16 cellular contexts compared by ENCODE assay signal in genomic region chr9:101586651-101587050, GRCh38. TPM values are rescaled to one million over a fixed set of nuclear protein-coding genes. Genes with fewer than 3 reads are reported as not detected.
DNase-seq lines count a peak whose midpoint lies in the region; ATAC-seq and TF ChIP-seq lines count a peak whose summit lies in the region.
"Had no signal": no experiment of that assay in that cellular context is flagged by ENCODE, and none has a peak within 500 bp of the region (broad histone marks: within the 10 kb centered on the region; RNA-seq: fewer than 3 reads in every experiment).

No MANE protein-coding gene starts in this region.

- H3K36me3 ChIP-seq in left lung = no peaks in the 10 kb centered on the region
- H3K36me3 ChIP-seq: gastrocnemius medialis had no signal

- H3K4me1 Mint-ChIP-seq in activated CD8-positive, alpha-beta T cell treated with anti-CD3 and anti-CD28 coated beads for 36 hours (ENCODE audit: low read depth) = peaks cover 5% of the 10 kb centered on the region
- H3K4me1 Mint-ChIP-seq in nephron progenitor cell = no peaks in the 10 kb centered on the region

- H3K4me3 Mint-ChIP-seq in activated CD8-positive, alpha-beta T cell treated with anti-CD3 and anti-CD28 coated beads for 36 hours = no peak overlapping the region
- H3K4me3 Mint-ChIP-seq in nephron progenitor cell = no peak overlapping the region
- H3K4me3 Mint-ChIP-seq: type B pancreatic cell had no signal

- no peak overlapping the region for H3K27ac Mint-ChIP-seq in activated CD8-positive, alpha-beta T cell treated with anti-CD3 and anti-CD28 coated beads for 36 hours
- H3K27ac Mint-ChIP-seq in nephron progenitor cell = no peak overlapping the region
- H3K27ac Mint-ChIP-seq: type B pancreatic cell had no signal

- H3K9me3 ChIP-seq in left lung = no peaks in the 10 kb centered on the region
- H3K9me3 ChIP-seq: gastrocnemius medialis had no signal

- no peak overlapping the region for H3K4me3 ChIP-seq in left lung
- H3K4me3 ChIP-seq: gastrocnemius medialis, PC-9 had no signal

- no peaks in the 10 kb centered on the region for H3K9me3 Mint-ChIP-seq in activated CD8-positive, alpha-beta T cell treated with anti-CD3 and anti-CD28 coated beads for 36 hours
- no peaks in the 10 kb centered on the region for H3K9me3 Mint-ChIP-seq in nephron progenitor cell
- H3K9me3 Mint-ChIP-seq: type B pancreatic cell had no signal

- POLR2A ChIA-PET in activated CD8-positive, alpha-beta T cell treated with anti-CD3 and anti-CD28 coated beads for 36 hours (lab: Charles Lee) = interaction anchor here (1.2 kb wide), 1 partner anchor 53 kb away, joined by 3 read pairs; the partner anchor contains the start of gene RNF20

- no peaks in the 10 kb centered on the region for H3K36me3 Mint-ChIP-seq in activated CD8-positive, alpha-beta T cell treated with anti-CD3 and anti-CD28 coated beads for 36 hours (ENCODE audit: low read depth)
- H3K36me3 Mint-ChIP-seq in nephron progenitor cell (ENCODE audit: low read depth) = no peaks in the 10 kb centered on the region
- H3K36me3 Mint-ChIP-seq: type B pancreatic cell had no signal

- DNase-seq in activated CD8-positive, alpha-beta T cell treated with anti-CD3 and anti-CD28 coated beads for 36 hours = peak; percentile 25
- DNase-seq in nephron progenitor cell (no peak), amygdala (lab: John Stamatoyannopoulos, UW) (no peak), left lung (no peak), NCI-H2171 (lab: John Stamatoyannopoulos, UW) (no peak)
- DNase-seq: central memory CD4-positive, alpha-beta T cell; DND-41; gastrocnemius medialis; HCEC 1CT; PC-9; stimulated activated CD4-positive, alpha-beta T cell treated with anti-CD3 and anti-CD28 coated beads, Interleukin-4, amount 100 ng/mL, for 24 hours had no signal

- intact Hi-C loops in activated CD8-positive, alpha-beta T cell treated with anti-CD3 and anti-CD28 coated beads for 36 hours (cut with micrococcal nuclease) = no loop called here
- intact Hi-C loops in left lung (cut with DNase I) = no loop called here

- no peaks in the 10 kb centered on the region for H3K4me1 ChIP-seq in left lung
- H3K4me1 ChIP-seq: gastrocnemius medialis had no signal

- CTCF ChIA-PET in activated CD8-positive, alpha-beta T cell treated with anti-CD3 and anti-CD28 coated beads for 36 hours (lab: Charles Lee) = no interaction called here

- no peaks in the 10 kb centered on the region for H3K27me3 ChIP-seq in left lung
- H3K27me3 ChIP-seq: gastrocnemius medialis had no signal

- no peaks in the 10 kb centered on the region for H3K27me3 Mint-ChIP-seq in activated CD8-positive, alpha-beta T cell treated with anti-CD3 and anti-CD28 coated beads for 36 hours
- no peaks in the 10 kb centered on the region for H3K27me3 Mint-ChIP-seq in nephron progenitor cell (ENCODE audit: low read depth, poor library complexity)
- H3K27me3 Mint-ChIP-seq: type B pancreatic cell had no signal

- ATAC-seq in GM18498 (IDR thresholded peaks at IDR 0.05; ENCODE audit: unreplicated experiment) = peak; percentile 81
- ATAC-seq in GM19395 (IDR thresholded peaks at IDR 0.05; ENCODE audit: unreplicated experiment) = peak; percentile 91
- peak; percentile 88 for ATAC-seq in HG02981 (IDR thresholded peaks at IDR 0.05; ENCODE audit: unreplicated experiment)
- ATAC-seq in activated CD8-positive, alpha-beta T cell treated with anti-CD3 and anti-CD28 coated beads for 36 hours = peak; percentile 90
- ATAC-seq in left lung = no peak
- ATAC-seq: gastrocnemius medialis had no signal

- H3K27ac ChIP-seq in left lung = peak overlapping the region in 1 of 2 donors; percentile 72
- H3K27ac ChIP-seq: gastrocnemius medialis, PC-9 had no signal

- no peak for TF ChIP-seq CTCF in activated CD8-positive, alpha-beta T cell treated with anti-CD3 and anti-CD28 coated beads for 36 hours (IDR thresholded peaks at IDR 0.05)
- TF ChIP-seq CTCF in nephron progenitor cell (IDR thresholded peaks at IDR 0.05) = no peak
- TF ChIP-seq CTCF in left lung (IDR thresholded peaks at IDR 0.05) = no peak

RNA-seq across cellular contexts. Expression of gene PPP3R2, which starts 8.1 kb away (rescaled TPM):
- not detected for total RNA-seq in activated CD8-positive, alpha-beta T cell treated with anti-CD3 and anti-CD28 coated beads for 36 hours
- total RNA-seq in left lung = not detected
- total RNA-seq: gastrocnemius medialis, MCF 10A, PC-9 had no signal

RNA-seq across cellular contexts. Expression of gene RNF20, which starts 53.0 kb away (rescaled TPM):
- 10 to 100 TPM; 30.6 to 39.1 TPM for total RNA-seq in activated CD8-positive, alpha-beta T cell treated with anti-CD3 and anti-CD28 coated beads for 36 hours
- total RNA-seq in left lung = 10 to 100 TPM; 37.7 to 39.9 TPM
